ENCODE assay signal across 19 cellular contexts in genomic region chr13:59346861-59347470, GRCh38.
DNase-seq lines count a peak whose midpoint lies in the region; ATAC-seq, FAIRE-seq and TF ChIP-seq lines count a peak whose summit lies in the region.
"Had no signal": no experiment of that assay in that cellular context is flagged by ENCODE, and none has a peak within 500 bp of the region (broad histone marks: within the 10 kb centered on the region; RNA-seq: fewer than 3 reads in every experiment).

No MANE protein-coding gene starts in this region.

- no peak overlapping the region for H3K4ac ChIP-seq in trophoblast cell (ENCODE audit: low read depth, low read length)

- H3K79me2 ChIP-seq in endothelial cell of umbilical vein (ENCODE audit: control insufficient read depth, insufficient read depth, low read length) (no peaks in the 10 kb centered on the region), trophoblast cell (ENCODE audit: control insufficient read depth, insufficient read depth, low read length, poor library complexity) (no peaks in the 10 kb centered on the region)

- TF ChIP-seq POLR2A in heart left ventricle (IDR thresholded peaks at IDR 0.05), result no peak
- TF ChIP-seq POLR2A in endothelial cell of umbilical vein (IDR thresholded peaks at IDR 0.05; ENCODE audit: low read depth, low read length), result no peak

- POLR2A ChIA-PET in WTC11 (lab: Charles Lee), result no interaction called here
- POLR2A ChIA-PET in endothelial cell of umbilical vein (lab: Charles Lee), result no interaction called here
- POLR2A ChIA-PET in T-cell (lab: Charles Lee), result no interaction called here

- H3K4me3 ChIP-seq in left ventricle myocardium inferior (no peak overlapping the region), heart left ventricle (no peak overlapping the region), endothelial cell of umbilical vein (replicated peaks in 1 of 3; ENCODE audit: insufficient read depth in 1 of 3, low read depth in 1 of 3, low read length in 3 of 3) (no peak overlapping the region), trophoblast cell (ENCODE audit: low read depth, low read length) (no peak overlapping the region)

- H3K9me3 Mint-ChIP-seq in WTC11, result no peaks in the 10 kb centered on the region
- H3K9me3 Mint-ChIP-seq in T-cell, result peaks cover 0 to 8% (median 0%) of the 10 kb centered on the region in 3 donors
- H3K9me3 Mint-ChIP-seq: CD4-positive, alpha-beta T cell had no signal

- no peaks in the 10 kb centered on the region for H3K9me1 ChIP-seq in endothelial cell of umbilical vein (replicated peaks; ENCODE audit: control insufficient read depth, extremely low read depth, insufficient read depth, low read length)

- H3K4me2 ChIP-seq in endothelial cell of umbilical vein (ENCODE audit: insufficient read depth, low read length), result no peak overlapping the region
- no peak overlapping the region for H3K4me2 ChIP-seq in trophoblast cell (ENCODE audit: low read length)

- H3K79me1 ChIP-seq in trophoblast cell (ENCODE audit: low read length), result no peaks in the 10 kb centered on the region

- H3K27me3 Mint-ChIP-seq in WTC11 (ENCODE audit: low read depth), result no peaks in the 10 kb centered on the region
- peaks cover 2 to 9% of the 10 kb centered on the region in 2 donors for H3K27me3 Mint-ChIP-seq in T-cell
- H3K27me3 Mint-ChIP-seq: CD4-positive, alpha-beta T cell had no signal

- H4K12ac ChIP-seq in trophoblast cell (ENCODE audit: low read depth, low read length), result no peak overlapping the region

- DNase-seq in left ventricle myocardium inferior, result no peak
- no peak for DNase-seq in heart left ventricle
- peak; percentile 23 for DNase-seq in WTC11 (ENCODE audit: low spot score)
- DNase-seq in endothelial cell of umbilical vein (ENCODE audit: low read depth, low spot score), result no peak
- no peak for DNase-seq in trophoblast cell
- DNase-seq in amygdala (lab: John Stamatoyannopoulos, UW), result no peak
- no peak for DNase-seq in retina
- no peak for DNase-seq in T-cell
- DNase-seq: Caco-2; CD4-positive, alpha-beta T cell; GDM1; HCEC 1CT; NCI-H1105; NCI-H1694 treated with DMSO at 0.1 percent for 48 hours; NCI-H2227 treated with DMSO at 0.1 percent for 48 hours; NCI-H510A treated with DMSO at 0.1 percent for 48 hours; PC-3; RPMI8226; SHP77 treated with DMSO at 0.1 percent for 48 hours had no signal

- no peak overlapping the region for H2AFZ ChIP-seq in endothelial cell of umbilical vein (ENCODE audit: low read depth, low read length)
- H2AFZ ChIP-seq in trophoblast cell (ENCODE audit: insufficient read depth, low read length, poor library complexity), result no peak overlapping the region

- H3K9me3 ChIP-seq in left ventricle myocardium inferior (replicated peaks) (no peaks in the 10 kb centered on the region), heart left ventricle (peaks cover 0 to 6% (median 0%) of the 10 kb centered on the region in 12 donors), endothelial cell of umbilical vein (replicated peaks; ENCODE audit: control insufficient read depth, insufficient read depth, low read length) (no peaks in the 10 kb centered on the region), trophoblast cell (ENCODE audit: insufficient read depth, low read depth, low read length) (no peaks in the 10 kb centered on the region)
- H3K9me3 ChIP-seq: Caco-2 had no signal

- H3K27me3 ChIP-seq in left ventricle myocardium inferior (ENCODE audit: low read depth) (no peaks in the 10 kb centered on the region), heart left ventricle (no peaks in the 10 kb centered on the region), endothelial cell of umbilical vein (ENCODE audit: control insufficient read depth in 2 of 2, insufficient read depth in 2 of 2, low read length in 2 of 2) (peaks cover 0 to 2% of the 10 kb centered on the region in 2 experiments), trophoblast cell (ENCODE audit: insufficient read depth, low read length) (no peaks in the 10 kb centered on the region)

- H3K36me3 ChIP-seq in left ventricle myocardium inferior (no peaks in the 10 kb centered on the region), heart left ventricle (no peaks in the 10 kb centered on the region), endothelial cell of umbilical vein (ENCODE audit: control insufficient read depth in 2 of 2, extremely low read depth in 1 of 2, insufficient read depth in 2 of 2, low read length in 2 of 2) (no peaks in the 10 kb centered on the region), trophoblast cell (ENCODE audit: control insufficient read depth in 1 of 2, insufficient read depth in 2 of 2, low read length in 2 of 2) (no peaks in the 10 kb centered on the region)

- peak overlapping the region; percentile 27 for H3K23ac ChIP-seq in trophoblast cell (ENCODE audit: low read length)

- no peak for ATAC-seq in heart left ventricle
- ATAC-seq in WTC11, result no peak
- ATAC-seq in T-cell (replicated peaks in 1 of 4), result no peak
- ATAC-seq: PC-3 had no signal

- H4K91ac ChIP-seq in trophoblast cell (ENCODE audit: low read depth, low read length), result no peak overlapping the region

- no peaks in the 10 kb centered on the region for H4K20me1 ChIP-seq in endothelial cell of umbilical vein (replicated peaks; ENCODE audit: control insufficient read depth, extremely low read depth, insufficient read depth, low read length)

- no peaks in the 10 kb centered on the region for H3K4me1 Mint-ChIP-seq in WTC11
- no peaks in the 10 kb centered on the region for H3K4me1 Mint-ChIP-seq in T-cell

- no peak overlapping the region for H3K14ac ChIP-seq in trophoblast cell (ENCODE audit: low read length)

- intact Hi-C loops in left ventricle myocardium inferior (cut with micrococcal nuclease) (no loop called here), heart left ventricle (cut with DNase I) (loop anchor here in 1 of 10 donors (10.0 kb wide), 1 partner anchor 1048 kb away; the partner anchor contains the start of gene TDRD3), endothelial cell of umbilical vein (cut with micrococcal nuclease) (no loop called here)

- H3K36me3 Mint-ChIP-seq in WTC11, result no peaks in the 10 kb centered on the region
- H3K36me3 Mint-ChIP-seq in T-cell, result no peaks in the 10 kb centered on the region

- no peak overlapping the region for H2AK5ac ChIP-seq in trophoblast cell (ENCODE audit: low read length)

- CTCF ChIA-PET in WTC11 (lab: Charles Lee) (no interaction called here), endothelial cell of umbilical vein (lab: Charles Lee) (interaction anchor here (1.0 to 1.9 kb wide), 2 partner anchors 10 to 13 kb away, joined by 4 to 5 read pairs; no protein-coding TSS in a partner anchor), T-cell (lab: Charles Lee) (no interaction called here)

- TF ChIP-seq CTCF in left ventricle myocardium inferior (IDR thresholded peaks at IDR 0.05; ENCODE audit: borderline replicate concordance) (no peak), heart left ventricle (IDR thresholded peaks at IDR 0.05) (no peak), WTC11 (IDR thresholded peaks at IDR 0.05) (no peak), endothelial cell of umbilical vein (IDR thresholded peaks at IDR 0.05; ENCODE audit: extremely low read depth in 1 of 2, insufficient read depth in 1 of 2, low read depth in 1 of 2, low read length in 2 of 2) (no peak)

- no peak overlapping the region for H3K27ac Mint-ChIP-seq in WTC11
- H3K27ac Mint-ChIP-seq in T-cell, result no peak overlapping the region
- H3K27ac Mint-ChIP-seq: CD4-positive, alpha-beta T cell had no signal

- H3K4me1 ChIP-seq in left ventricle myocardium inferior (peaks cover 69% of the 10 kb centered on the region), heart left ventricle (peaks cover 0 to 54% (median 17%) of the 10 kb centered on the region in 12 donors), endothelial cell of umbilical vein (ENCODE audit: control insufficient read depth, extremely low read depth, insufficient read depth, low read length) (peaks cover 7% of the 10 kb centered on the region), trophoblast cell (ENCODE audit: control insufficient read depth in 1 of 2, insufficient read depth in 2 of 2, low read length in 2 of 2) (peaks cover 0 to 2% of the 10 kb centered on the region in 2 experiments)

- no TSS peak for BruUV-seq in endothelial cell of umbilical vein (replicated peaks; lab: Mats Ljungman, UMichigan)

- dilution Hi-C loops in endothelial cell of umbilical vein (cut with MboI; ENCODE audit: extremely low pct_ligation_motif_present, low sequenced_read_pairs), result no loop called here

- H3K9ac ChIP-seq in endothelial cell of umbilical vein (replicated peaks; ENCODE audit: extremely low read depth, insufficient read depth, low read length) (no peak overlapping the region), trophoblast cell (ENCODE audit: low read length) (no peak overlapping the region)

- H2BK5ac ChIP-seq in trophoblast cell (ENCODE audit: low read depth, low read length, poor library complexity), result no peak overlapping the region

- WGBS in heart left ventricle, 4 donors, result 64 to 87% (median 75%) methylated on average over 4 to 5 of the region's 5 CpGs
- no CpG with 5 or more reads among the region's 5 CpGs for WGBS in trophoblast cell (ENCODE audit: extremely low coverage, insufficient coverage, insufficient read length)

- peak overlapping the region; percentile 67 for H3K27ac ChIP-seq in left ventricle myocardium inferior (replicated peaks)
- peak overlapping the region in 6 of 12 donors; percentile 4 to 80 (median 59) for H3K27ac ChIP-seq in heart left ventricle
- no peak overlapping the region for H3K27ac ChIP-seq in endothelial cell of umbilical vein (ENCODE audit: insufficient read depth, low read depth, low read length)
- no peak overlapping the region for H3K27ac ChIP-seq in trophoblast cell (ENCODE audit: low read depth, low read length)

- no peak overlapping the region for H2BK120ac ChIP-seq in trophoblast cell (ENCODE audit: insufficient read depth, low read length, poor library complexity)

- H4K8ac ChIP-seq in trophoblast cell (ENCODE audit: low read depth, low read length), result no peak overlapping the region

- no peak overlapping the region for H3K4me3 Mint-ChIP-seq in WTC11
- no peak overlapping the region for H3K4me3 Mint-ChIP-seq in T-cell
- H3K4me3 Mint-ChIP-seq: CD4-positive, alpha-beta T cell had no signal

- no peak overlapping the region for H3K18ac ChIP-seq in trophoblast cell (ENCODE audit: low read length)

- no peak overlapping the region for H2BK12ac ChIP-seq in trophoblast cell (ENCODE audit: low read length)

- peak; percentile 8 for FAIRE-seq in endothelial cell of umbilical vein (lab: Jason Lieb, UNC)

TF ChIP-seq in WTC11, 78 proteins besides CTCF, POLR2A, EP300 and RAD21 (continues in another document):
- no peak for TF ChIP-seq JUN (CRISPR knock-in tag; IDR thresholded peaks at IDR 0.05)
- no peak for TF ChIP-seq ZNF423 (CRISPR knock-in tag; IDR thresholded peaks at IDR 0.05)
- TF ChIP-seq EMX1 (CRISPR knock-in tag; IDR thresholded peaks at IDR 0.05), result no peak

TF ChIP-seq in endothelial cell of umbilical vein, 7 proteins besides CTCF, POLR2A, EP300 and RAD21:
- TF ChIP-seq MYC (IDR thresholded peaks at IDR 0.05; ENCODE audit: low read depth, low read length), result no peak
